Comparison of ENCODE assay signal across 9 cellular contexts in genomic region chr1:21534674-21535378, GRCh38. TPM values are rescaled to one million over a fixed set of nuclear protein-coding genes. Genes with fewer than 3 reads are reported as not detected.
DNase-seq lines count a peak whose midpoint lies in the region; ATAC-seq and TF ChIP-seq lines count a peak whose summit lies in the region.
"Had no signal": no experiment of that assay in that cellular context is flagged by ENCODE, and none has a peak within 500 bp of the region (broad histone marks: within the 10 kb centered on the region; RNA-seq: fewer than 3 reads in every experiment).

No MANE protein-coding gene starts in this region.

- peak; percentile 24 for DNase-seq in SKM-1 (lab: John Stamatoyannopoulos, UW; ENCODE audit: unreplicated experiment)
- DNase-seq in SKM-1 treated with dmso at 0.1 percent for 144 hours (lab: John Stamatoyannopoulos, UW; ENCODE audit: unreplicated experiment): no peak
- DNase-seq in LHCN-M2 (ENCODE audit: low read depth): peak; percentile 35
- peak in 1 of 2 donors; percentile 31 for DNase-seq in foreskin fibroblast
- DNase-seq in stimulated activated CD8-positive, alpha-beta memory T cell treated with anti-CD3 and anti-CD28 coated beads, Interleukin-4, amount 100 ng/mL, for 48 hours: peak; percentile 29

- peak; percentile 32 for TF ChIP-seq CTCF in foreskin fibroblast (IDR thresholded peaks at IDR 0.05; ENCODE audit: low read depth, low read length)

- peak; percentile 81 for ATAC-seq in SK-N-SH treated with all-trans-retinoic acid at 6 μM for 48 hours
- no peak for ATAC-seq in GM21737 (IDR thresholded peaks at IDR 0.05; ENCODE audit: unreplicated experiment)
- ATAC-seq in HG03432 (IDR thresholded peaks at IDR 0.05; ENCODE audit: unreplicated experiment): no peak

- no peak overlapping the region for H3K4me3 ChIP-seq in foreskin fibroblast (ENCODE audit: low read depth in 1 of 2, low read length in 2 of 2)

TF ChIP-seq in SK-N-SH treated with all-trans-retinoic acid at 6 μM for 48 hours, 23 proteins besides CTCF, POLR2A, EP300 and RAD21:
- TF ChIP-seq PATZ1 (CRISPR knock-in tag; IDR thresholded peaks at IDR 0.05; ENCODE audit: borderline replicate concordance) (no peak), PPARA (CRISPR knock-in tag; IDR thresholded peaks at IDR 0.05; ENCODE audit: borderline replicate concordance) (no peak), CREB5 (CRISPR knock-in tag; IDR thresholded peaks at IDR 0.05; ENCODE audit: low read depth) (no peak)

RNA-seq across cellular contexts. Expression of gene ALPL, which starts 25.6 kb away (rescaled TPM):
- total RNA-seq in LHCN-M2 (2014; rRNA removed): 128 and 138 TPM in 2 replicates
- polyA plus RNA-seq in LHCN-M2 (2012): 91.2 TPM
- total RNA-seq: activated naive CD4-positive, alpha-beta T cell treated with anti-CD3 and anti-CD28 coated beads, Interleukin-2, amount 50 U/mL, for 72 hours had no signal
